Comparison of ENCODE assay signal across 15 cellular contexts in the genomic region with DNA sequence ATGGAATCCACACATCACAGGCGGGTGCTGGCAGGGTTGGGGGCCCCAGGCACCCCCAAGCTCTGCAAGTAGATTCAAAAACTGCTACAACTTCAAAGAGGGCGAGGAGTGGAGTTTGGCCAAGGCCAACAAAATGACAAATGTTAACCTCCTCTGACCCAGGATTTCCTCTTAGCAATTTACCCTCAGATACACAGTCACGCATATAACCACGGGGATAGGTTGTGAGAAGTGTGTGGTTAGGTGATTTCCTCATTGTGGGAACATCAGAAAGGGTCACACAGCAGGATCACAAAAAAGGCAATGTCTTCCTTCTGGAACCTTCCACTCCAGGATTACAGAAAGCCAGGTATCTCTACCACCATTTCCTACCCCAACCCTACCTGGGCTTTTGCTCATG.
DNase-seq lines count a peak whose midpoint lies in the region; ATAC-seq and TF ChIP-seq lines count a peak whose summit lies in the region.
"Had no signal": no experiment of that assay in that cellular context is flagged by ENCODE, and none has a peak within 500 bp of the region (broad histone marks: within the 10 kb centered on the region; RNA-seq: fewer than 3 reads in every experiment).

No MANE protein-coding gene starts in this region.

- H3K9me3 ChIP-seq in neuronal stem cell (replicated peaks in 1 of 2; ENCODE audit: control insufficient read depth in 2 of 2, insufficient read depth in 1 of 2, low read depth in 1 of 2, low read length in 2 of 2), result no peaks in the 10 kb centered on the region
- H3K9me3 ChIP-seq in mammary epithelial cell (replicated peaks; ENCODE audit: insufficient read depth, low read length), result no peaks in the 10 kb centered on the region
- H3K9me3 ChIP-seq: A549, colonic mucosa had no signal

- H3K4me3 ChIP-seq in neuronal stem cell (ENCODE audit: low read length in 2 of 2) (no peak overlapping the region), mammary epithelial cell (replicated peaks in 1 of 3; ENCODE audit: insufficient read depth in 1 of 3, low read depth in 2 of 3, low read length in 3 of 3) (no peak overlapping the region)
- H3K4me3 ChIP-seq: A549, colonic mucosa had no signal

- H3K79me2 ChIP-seq in mammary epithelial cell (ENCODE audit: insufficient read depth, low read length), result no peaks in the 10 kb centered on the region

- H3K27ac ChIP-seq in neuronal stem cell (replicated peaks; ENCODE audit: low read length) (no peak overlapping the region), mammary epithelial cell (ENCODE audit: insufficient read depth, low read depth, low read length) (no peak overlapping the region)
- H3K27ac ChIP-seq: A549, C4-2B, colonic mucosa had no signal

- no peak overlapping the region for H2AFZ ChIP-seq in neuronal stem cell (ENCODE audit: low read length)
- no peak overlapping the region for H2AFZ ChIP-seq in mammary epithelial cell (ENCODE audit: low read depth, low read length)

- H3K4me1 Mint-ChIP-seq in activated CD8-positive, alpha-beta memory T cell treated with anti-CD3 and anti-CD28 coated beads, Interleukin-2, amount 10 ng/mL, durations not matched to agents 7 days and 5 days, result peaks cover 16% of the 10 kb centered on the region
- peaks cover 29% of the 10 kb centered on the region for H3K4me1 Mint-ChIP-seq in WTC11
- H3K4me1 Mint-ChIP-seq in activated CD8-positive, alpha-beta T cell treated with anti-CD3 and anti-CD28 coated beads for 36 hours (ENCODE audit: low read depth), result no peaks in the 10 kb centered on the region

- no peaks in the 10 kb centered on the region for H4K20me1 ChIP-seq in mammary epithelial cell (ENCODE audit: insufficient read depth, low read length)

- CTCF ChIA-PET in activated CD8-positive, alpha-beta memory T cell treated with anti-CD3 and anti-CD28 coated beads, Interleukin-2, amount 10 ng/mL, durations not matched to agents 7 days and 5 days (lab: Charles Lee), result no interaction called here
- CTCF ChIA-PET in WTC11 (lab: Charles Lee), result interaction anchor here (0.7 to 2.2 kb wide), 3 partner anchors 42 to 134 kb away, joined by 3 to 7 read pairs (median 4); no protein-coding TSS in a partner anchor
- CTCF ChIA-PET in activated CD8-positive, alpha-beta T cell treated with anti-CD3 and anti-CD28 coated beads for 36 hours (lab: Charles Lee), result interaction anchor here (1.0 to 1.4 kb wide), 2 partner anchors 42 to 64 kb away, joined by 4 read pairs; no protein-coding TSS in a partner anchor
- CTCF ChIA-PET in mammary epithelial cell (lab: Charles Lee; ENCODE audit: low non-redundant PET), result no interaction called here

- H3K4ac ChIP-seq in neuronal stem cell (ENCODE audit: low read length), result no peak overlapping the region

- POLR2A ChIA-PET in WTC11 (lab: Charles Lee), result no interaction called here
- POLR2A ChIA-PET in activated CD8-positive, alpha-beta T cell treated with anti-CD3 and anti-CD28 coated beads for 36 hours (lab: Charles Lee), result no interaction called here

- no peak overlapping the region for H3K23ac ChIP-seq in neuronal stem cell (ENCODE audit: low read depth, low read length, poor library complexity)

- no peak for ATAC-seq in activated CD8-positive, alpha-beta memory T cell treated with anti-CD3 and anti-CD28 coated beads, Interleukin-2, amount 10 ng/mL, durations not matched to agents 7 days and 5 days
- ATAC-seq in HG02852 (IDR thresholded peaks at IDR 0.05; ENCODE audit: unreplicated experiment) (peak; percentile 50), WTC11 (no peak)
- ATAC-seq in activated CD8-positive, alpha-beta T cell treated with anti-CD3 and anti-CD28 coated beads for 36 hours, result no peak
- ATAC-seq: A549; activated T-cell treated with anti-CD3 and anti-CD28 coated beads, Interleukin-2, amount 50 U/mL, for 4 hours had no signal

- TF ChIP-seq CTCF in WTC11 (IDR thresholded peaks at IDR 0.05) (no peak), mammary epithelial cell (conservative IDR thresholded peaks at IDR 0.05 in 1 of 2, IDR thresholded peaks at IDR 0.05 in 1 of 2; ENCODE audit: extremely low read depth in 1 of 2, insufficient read depth in 1 of 2, low read depth in 1 of 2, low read length in 2 of 2) (no peak)
- no peak for TF ChIP-seq CTCF in activated CD8-positive, alpha-beta T cell treated with anti-CD3 and anti-CD28 coated beads for 36 hours (IDR thresholded peaks at IDR 0.05)

- H2AK5ac ChIP-seq in neuronal stem cell (ENCODE audit: low read depth, low read length), result no peak overlapping the region

- no peak overlapping the region for H2BK5ac ChIP-seq in neuronal stem cell (ENCODE audit: low read length)

- no peaks in the 10 kb centered on the region for H3K79me1 ChIP-seq in neuronal stem cell (ENCODE audit: low read depth, low read length)

- no peaks in the 10 kb centered on the region for H3K9me3 Mint-ChIP-seq in activated CD8-positive, alpha-beta memory T cell treated with anti-CD3 and anti-CD28 coated beads, Interleukin-2, amount 10 ng/mL, durations not matched to agents 7 days and 5 days (ENCODE audit: low read depth)
- no peaks in the 10 kb centered on the region for H3K9me3 Mint-ChIP-seq in WTC11
- H3K9me3 Mint-ChIP-seq in activated CD8-positive, alpha-beta T cell treated with anti-CD3 and anti-CD28 coated beads for 36 hours, result no peaks in the 10 kb centered on the region
- H3K9me3 Mint-ChIP-seq: activated T-cell treated with anti-CD3 and anti-CD28 coated beads, Interleukin-2, amount 50 U/mL, for 4 hours had no signal

- H3K4me3 Mint-ChIP-seq in activated CD8-positive, alpha-beta memory T cell treated with anti-CD3 and anti-CD28 coated beads, Interleukin-2, amount 10 ng/mL, durations not matched to agents 7 days and 5 days, result no peak overlapping the region
- no peak overlapping the region for H3K4me3 Mint-ChIP-seq in WTC11
- no peak overlapping the region for H3K4me3 Mint-ChIP-seq in activated CD8-positive, alpha-beta T cell treated with anti-CD3 and anti-CD28 coated beads for 36 hours
- H3K4me3 Mint-ChIP-seq: activated naive CD8-positive, alpha-beta T cell; activated T-cell treated with anti-CD3 and anti-CD28 coated beads, Interleukin-2, amount 50 U/mL, for 4 hours had no signal

- H3K9ac ChIP-seq in neuronal stem cell (ENCODE audit: low read depth, low read length, poor library complexity) (no peak overlapping the region), mammary epithelial cell (ENCODE audit: insufficient read depth, low read length) (no peak overlapping the region)

- no peaks in the 10 kb centered on the region for H3K27me3 Mint-ChIP-seq in activated CD8-positive, alpha-beta memory T cell treated with anti-CD3 and anti-CD28 coated beads, Interleukin-2, amount 10 ng/mL, durations not matched to agents 7 days and 5 days
- peaks cover 57% of the 10 kb centered on the region for H3K27me3 Mint-ChIP-seq in WTC11 (ENCODE audit: low read depth)
- H3K27me3 Mint-ChIP-seq in activated CD8-positive, alpha-beta T cell treated with anti-CD3 and anti-CD28 coated beads for 36 hours, result no peaks in the 10 kb centered on the region

- peak overlapping the region; percentile 84 for H3K18ac ChIP-seq in neuronal stem cell (ENCODE audit: low read length)

- no peak overlapping the region for H2BK120ac ChIP-seq in neuronal stem cell (ENCODE audit: low read depth, low read length)

- H3K36me3 Mint-ChIP-seq in activated CD8-positive, alpha-beta memory T cell treated with anti-CD3 and anti-CD28 coated beads, Interleukin-2, amount 10 ng/mL, durations not matched to agents 7 days and 5 days, result no peaks in the 10 kb centered on the region
- H3K36me3 Mint-ChIP-seq in WTC11, result no peaks in the 10 kb centered on the region
- no peaks in the 10 kb centered on the region for H3K36me3 Mint-ChIP-seq in activated CD8-positive, alpha-beta T cell treated with anti-CD3 and anti-CD28 coated beads for 36 hours (ENCODE audit: low read depth)
- H3K36me3 Mint-ChIP-seq: activated naive CD8-positive, alpha-beta T cell had no signal

- no TSS peak for BruUV-seq in mammary epithelial cell (replicated peaks; lab: Mats Ljungman, UMichigan)

- H2BK12ac ChIP-seq in neuronal stem cell (ENCODE audit: low read length), result no peak overlapping the region

- H3K14ac ChIP-seq in neuronal stem cell (ENCODE audit: low read length), result no peak overlapping the region

- H3K4me1 ChIP-seq in neuronal stem cell (ENCODE audit: control insufficient read depth in 2 of 2, insufficient read depth in 1 of 2, low read depth in 1 of 2, low read length in 2 of 2) (peaks cover 2 to 21% of the 10 kb centered on the region in 2 donors), mammary epithelial cell (ENCODE audit: insufficient read depth, low read length) (no peaks in the 10 kb centered on the region)
- H3K4me1 ChIP-seq: A549, colonic mucosa had no signal

- intact Hi-C loops in activated CD8-positive, alpha-beta T cell treated with anti-CD3 and anti-CD28 coated beads for 36 hours (cut with micrococcal nuclease), result no loop called here
- intact Hi-C loops in mammary epithelial cell (cut with micrococcal nuclease), result no loop called here

- no peak for DNase-seq in activated CD8-positive, alpha-beta memory T cell treated with anti-CD3 and anti-CD28 coated beads, Interleukin-2, amount 10 ng/mL, durations not matched to agents 7 days and 5 days
- DNase-seq in activated CD8-positive, alpha-beta memory T cell treated with anti-CD3 and anti-CD28 coated beads, Interleukin-2, amount 50 U/mL, for 4 hours, result no peak
- DNase-seq in WTC11 (ENCODE audit: low spot score), result no peak
- no peak for DNase-seq in neuronal stem cell (ENCODE audit: low spot score)
- no peak for DNase-seq in activated CD8-positive, alpha-beta T cell treated with anti-CD3 and anti-CD28 coated beads for 36 hours
- no peak for DNase-seq in mammary epithelial cell
- no peak for DNase-seq in stimulated activated CD8-positive, alpha-beta memory T cell treated with anti-CD3 and anti-CD28 coated beads, Interleukin-4, amount 100 ng/mL, for 48 hours
- DNase-seq: activated CD4-positive, alpha-beta T cell treated with anti-CD3 and anti-CD28 coated beads, Interleukin-2, amount 50 U/mL, for 48 hours; activated T-cell treated with anti-CD3 and anti-CD28 coated beads, Interleukin-2, amount 50 U/mL, for 4 hours; colonic mucosa; stimulated activated CD4-positive, alpha-beta T cell treated with anti-CD3 and anti-CD28 coated beads, Interleukin-4, amount 100 ng/mL, for 4 hours had no signal

- H4K8ac ChIP-seq in neuronal stem cell (ENCODE audit: low read depth, low read length), result no peak overlapping the region

- in situ Hi-C loops in mammary epithelial cell (cut with MboI; ENCODE audit: low sequenced_read_pairs in 2 of 2), result no loop called here

- peak overlapping the region; percentile 58 for H3K27ac Mint-ChIP-seq in activated CD8-positive, alpha-beta memory T cell treated with anti-CD3 and anti-CD28 coated beads, Interleukin-2, amount 10 ng/mL, durations not matched to agents 7 days and 5 days
- peak overlapping the region; percentile 90 for H3K27ac Mint-ChIP-seq in WTC11
- no peak overlapping the region for H3K27ac Mint-ChIP-seq in activated CD8-positive, alpha-beta T cell treated with anti-CD3 and anti-CD28 coated beads for 36 hours
- H3K27ac Mint-ChIP-seq: activated naive CD8-positive, alpha-beta T cell had no signal

- H3K36me3 ChIP-seq in neuronal stem cell (replicated peaks in 1 of 2; ENCODE audit: control insufficient read depth in 2 of 2, insufficient read depth in 2 of 2, low read length in 2 of 2), result no peaks in the 10 kb centered on the region
- H3K36me3 ChIP-seq in mammary epithelial cell (ENCODE audit: insufficient read depth, low read length), result no peaks in the 10 kb centered on the region
- H3K36me3 ChIP-seq: colonic mucosa had no signal

- peak overlapping the region; percentile 34 for H2BK15ac ChIP-seq in neuronal stem cell (ENCODE audit: low read length)

- H3K4me2 ChIP-seq in neuronal stem cell (ENCODE audit: insufficient read depth, low read length, poor library complexity, severe bottlenecking) (no peak overlapping the region), mammary epithelial cell (ENCODE audit: insufficient read depth, low read depth, low read length) (no peak overlapping the region)
- H3K4me2 ChIP-seq: A549 had no signal

- WGBS in neuronal stem cell (ENCODE audit: extremely low coverage in 2 of 2, insufficient read length in 2 of 2, insufficient replicate concordance in 1 of 2), 2 donors, result no CpG with 5 or more reads among the region's 4 CpGs
- 39% methylated on average over 3 of the region's 4 CpGs for WGBS in mammary epithelial cell (ENCODE audit: low coverage, missing lambda C conversion rate)

- dilution Hi-C loops in mammary epithelial cell (cut with HindIII; ENCODE audit: low sequenced_read_pairs), result no loop called here

- no peak overlapping the region for H4K91ac ChIP-seq in neuronal stem cell (ENCODE audit: low read depth, low read length, poor library complexity)

- peaks cover 0 to 35% (median 0%) of the 10 kb centered on the region in 3 experiments for H3K27me3 ChIP-seq in neuronal stem cell (ENCODE audit: control insufficient read depth in 3 of 3, insufficient read depth in 3 of 3, low read depth in 1 of 3, low read length in 3 of 3)
- H3K27me3 ChIP-seq in mammary epithelial cell (ENCODE audit: insufficient read depth, low read length), result no peaks in the 10 kb centered on the region
- H3K27me3 ChIP-seq: colonic mucosa had no signal

Comparison
In these comparisons a context has a peak if more than half of its experiments do, and no peak if none do; other contexts are left out.
1. CTCF ChIA-PET loops: an anchor here in WTC11 (0.7 to 2.2 kb wide) and activated CD8-positive, alpha-beta T cell treated with anti-CD3 and anti-CD28 coated beads for 36 hours (1.0 to 1.4 kb wide); none called in activated CD8-positive, alpha-beta memory T cell treated with anti-CD3 and anti-CD28 coated beads, Interleukin-2, amount 10 ng/mL, durations not matched to agents 7 days and 5 days and mammary epithelial cell.